Comparison of ENCODE assay signal across 8 cellular contexts in genomic region chr5:140632366-140633080, GRCh38. TPM values are rescaled to one million over a fixed set of nuclear protein-coding genes. Genes with fewer than 3 reads are reported as not detected.
DNase-seq lines count a peak whose midpoint lies in the region; ATAC-seq, FAIRE-seq and TF ChIP-seq lines count a peak whose summit lies in the region.

No MANE protein-coding gene starts in this region.

- peak; percentile 39 for ATAC-seq in HG03139 (IDR thresholded peaks at IDR 0.05; ENCODE audit: unreplicated experiment)
- no peak for ATAC-seq in HepG2

- H3K4me3 ChIP-seq in WI38 (ENCODE audit: low read depth, low read length) (peak overlapping the region; percentile 54), HepG2 (replicated peaks in 1 of 3; ENCODE audit: insufficient read depth in 1 of 3, low read depth in 2 of 3, low read length in 3 of 3) (peak overlapping the region in 2 of 3 experiments; percentile 6 to 50; a peak in 1 of 6 replicates)

- no peak for TF ChIP-seq EP300 in HepG2 (IDR thresholded peaks at IDR 0.05; ENCODE audit: low read depth in 2 of 2, low read length in 2 of 2)
- TF ChIP-seq EP300 in HepG2 (CRISPR knock-in tag; IDR thresholded peaks at IDR 0.05; ENCODE audit: borderline replicate concordance): no peak

- peak overlapping the region; percentile 71 for H3K4me2 ChIP-seq in HepG2 (ENCODE audit: low read depth, low read length)

- H3K4me1 ChIP-seq in HepG2 (ENCODE audit: insufficient read depth, low read length): peaks cover 51% of the 10 kb centered on the region

- no peak for TF ChIP-seq POLR2A in HepG2 (IDR thresholded peaks at IDR 0.05; ENCODE audit: insufficient read depth in 1 of 2, low read depth in 2 of 2, low read length in 2 of 2)

- no TSS peak for BruUV-seq in HepG2 (replicated peaks; lab: Mats Ljungman, UMichigan)

- H3K9me3 ChIP-seq in HepG2 (ENCODE audit: low read length): peaks cover 14% of the 10 kb centered on the region

- no peaks in the 10 kb centered on the region for H4K20me1 ChIP-seq in HepG2 (ENCODE audit: insufficient read depth, low read length)

- no peak overlapping the region for H3K9ac ChIP-seq in HepG2 (ENCODE audit: insufficient read depth, low read depth, low read length)

- H3K27me3 ChIP-seq in HepG2 (ENCODE audit: control insufficient read depth in 1 of 2, insufficient read depth in 2 of 2, low read length in 2 of 2): no peaks in the 10 kb centered on the region

- peak overlapping the region; percentile 36 for H3K27ac ChIP-seq in HepG2 (ENCODE audit: extremely low read length, insufficient read depth, low read length)

- CTCF ChIA-PET in HepG2 (lab: Yijun Ruan, JAX; ENCODE audit: low intra/inter-chr PET ratio, low total read pairs): no interaction called here

- H2AFZ ChIP-seq in HepG2 (ENCODE audit: low read length): no peak overlapping the region

- no peaks in the 10 kb centered on the region for H3K79me2 ChIP-seq in HepG2 (ENCODE audit: insufficient read depth, low read length)

- no peak for TF ChIP-seq RAD21 in HepG2 (CRISPR knock-in tag; IDR thresholded peaks at IDR 0.05)

- 95% methylated on average over 31 of the region's 56 CpGs for WGBS in HepG2 (ENCODE audit: low lambda C conversion rate)

- H3K36me3 ChIP-seq in HepG2 (replicated peaks in 1 of 2; ENCODE audit: control insufficient read depth in 1 of 2, insufficient read depth in 2 of 2, low read length in 2 of 2): no peaks in the 10 kb centered on the region

- DNase-seq in NCI-H2171 treated with DMSO at 0.1 percent for 48 hours (lab: John Stamatoyannopoulos, UW) (peak; percentile 7), NCI-H2171 (lab: John Stamatoyannopoulos, UW) (no peak), HepG2 (ENCODE audit: low spot score) (no peak), GF-D8 (lab: John Stamatoyannopoulos, UW) (no peak)
- DNase-seq in central memory CD4-positive, alpha-beta T cell: peak; percentile 56
- peak; percentile 61 for DNase-seq in stimulated activated CD8-positive, alpha-beta memory T cell treated with anti-CD3 and anti-CD28 coated beads, Interleukin-4, amount 100 ng/mL, for 48 hours

- in situ Hi-C loops in HepG2 (cut with HindIII; ENCODE audit: extremely low pct_ligation_motif_present, low pct_unique_long_range_greater_than_20kb): loop anchor here (5.0 kb wide), 1 partner anchor 70 kb away; the partner anchor contains the start of genes APBB3 and SLC35A4

- intact Hi-C loops in HepG2 (cut with micrococcal nuclease; ENCODE audit: unreplicated experiment): loop anchor here (1.0 kb wide), 1 partner anchor 22 kb away; no protein-coding TSS in a partner anchor

- TF ChIP-seq CTCF in WI38 (IDR thresholded peaks at IDR 0.05; ENCODE audit: low read depth, low read length): no peak
- TF ChIP-seq CTCF in HepG2 (CRISPR knock-in tag; IDR thresholded peaks at IDR 0.05): no peak

- POLR2A ChIA-PET in HepG2 (lab: Yijun Ruan, JAX): interaction anchor here (0.9 to 1.5 kb wide), 2 partner anchors 15 to 75 kb away, joined by 3 read pairs; partner anchors contain the start of genes IK, NDUFA2 and SRA1

- FAIRE-seq in HepG2 (lab: Jason Lieb, UNC): no peak

RNA-seq across cellular contexts. Expression of gene CD14, which starts 0.5 kb away (rescaled TPM):
- 0.70 and 1.7 TPM in 2 replicates for total RNA-seq in HepG2 (2016; rRNA removed; fragmentation: Illumina TruSeq; extraction: Trizol)
- 0.35 and 0.40 TPM in 2 replicates for total RNA-seq in HepG2 (2016; cell fraction: cytosol; rRNA removed; fragmentation: Illumina TruSeq; extraction: Trizol; ENCODE audit: low read depth)
- total RNA-seq in HepG2 (2016; cell fraction: insoluble cytoplasmic fraction; rRNA removed; fragmentation: Illumina TruSeq; extraction: Trizol): 1.4 TPM in 2 replicates
- 0.22 and 0.31 TPM in 2 replicates for total RNA-seq in HepG2 (2016; cell fraction: membrane; rRNA removed; fragmentation: Illumina TruSeq; extraction: Trizol)
- total RNA-seq in HepG2 (2016; cell fraction: nucleus; rRNA removed; fragmentation: Illumina TruSeq; extraction: Trizol): 1.5 and 1.7 TPM in 2 replicates
- polyA plus RNA-seq in HepG2 (2011; rRNA removed): 4.7 and 9.8 TPM in 2 replicates
- 4.5 and 5.6 TPM in 2 replicates for polyA plus RNA-seq in HepG2 (2011; cell fraction: cytosol; rRNA removed)
- 3.9 and 7.5 TPM in 2 replicates for polyA plus RNA-seq in HepG2 (2011; cell fraction: nucleus; rRNA removed)
- 2.7 and 8.6 TPM in 2 replicates for polyA plus RNA-seq in HepG2 (2012)
- polyA plus RNA-seq in HepG2 (2016; cell fraction: cytosol; fragmentation: Illumina TruSeq; extraction: Trizol; ENCODE audit: low read depth): 0.16 and 0.26 TPM in 2 replicates
- 0.59 and 0.86 TPM in 2 replicates for polyA plus RNA-seq in HepG2 (2016; cell fraction: insoluble cytoplasmic fraction; fragmentation: Illumina TruSeq; extraction: Trizol; ENCODE audit: low read depth)
- polyA plus RNA-seq in HepG2 (2016; cell fraction: membrane; fragmentation: Illumina TruSeq; extraction: Trizol; ENCODE audit: low read depth): 0.15 and 0.20 TPM in 2 replicates
- 1.8 and 4.1 TPM in 2 replicates for polyA plus RNA-seq in HepG2 (2016; cell fraction: nucleus; fragmentation: Illumina TruSeq; extraction: Trizol; ENCODE audit: insufficient read depth, low read depth)
- 0.16 and 4.7 TPM in 2 replicates for polyA minus RNA-seq in HepG2 (2011; rRNA and poly(A)+ RNA removed; ENCODE audit: low replicate concordance)
- 2.6 and 4.0 TPM in 2 replicates for polyA minus RNA-seq in HepG2 (2011; cell fraction: cytosol; rRNA and poly(A)+ RNA removed)
- polyA minus RNA-seq in HepG2 (2011; cell fraction: nucleus; rRNA and poly(A)+ RNA removed): 0.90 and 1.5 TPM in 2 replicates

RNA-seq across cellular contexts. Expression of gene TMCO6, which starts 6.7 kb away (rescaled TPM):
- 8.2 and 16.6 TPM in 2 replicates for total RNA-seq in HepG2 (2016; rRNA removed; fragmentation: Illumina TruSeq; extraction: Trizol)
- total RNA-seq in HepG2 (2016; cell fraction: cytosol; rRNA removed; fragmentation: Illumina TruSeq; extraction: Trizol; ENCODE audit: low read depth): 5.8 and 7.1 TPM in 2 replicates
- 7.7 and 17.8 TPM in 2 replicates for total RNA-seq in HepG2 (2016; cell fraction: insoluble cytoplasmic fraction; rRNA removed; fragmentation: Illumina TruSeq; extraction: Trizol)
- total RNA-seq in HepG2 (2016; cell fraction: membrane; rRNA removed; fragmentation: Illumina TruSeq; extraction: Trizol): 6.2 and 7.2 TPM in 2 replicates
- 33.8 and 34.3 TPM in 2 replicates for total RNA-seq in HepG2 (2016; cell fraction: nucleus; rRNA removed; fragmentation: Illumina TruSeq; extraction: Trizol)
- polyA plus RNA-seq in HepG2 (2011; rRNA removed): 28.2 and 36.3 TPM in 2 replicates
- 19.5 and 25.9 TPM in 2 replicates for polyA plus RNA-seq in HepG2 (2011; cell fraction: cytosol; rRNA removed)
- polyA plus RNA-seq in HepG2 (2011; cell fraction: nucleus; rRNA removed): 235 and 295 TPM in 2 replicates
- polyA plus RNA-seq in HepG2 (2012): 17.5 and 19.3 TPM in 2 replicates
- polyA plus RNA-seq in HepG2 (2016; cell fraction: cytosol; fragmentation: Illumina TruSeq; extraction: Trizol; ENCODE audit: low read depth): 2.1 and 2.6 TPM in 2 replicates
- 5.9 and 6.4 TPM in 2 replicates for polyA plus RNA-seq in HepG2 (2016; cell fraction: insoluble cytoplasmic fraction; fragmentation: Illumina TruSeq; extraction: Trizol; ENCODE audit: low read depth)
- polyA plus RNA-seq in HepG2 (2016; cell fraction: membrane; fragmentation: Illumina TruSeq; extraction: Trizol; ENCODE audit: low read depth): 3.2 and 5.9 TPM in 2 replicates
- polyA plus RNA-seq in HepG2 (2016; cell fraction: nucleus; fragmentation: Illumina TruSeq; extraction: Trizol; ENCODE audit: insufficient read depth, low read depth): 57.6 and 58.2 TPM in 2 replicates
- polyA minus RNA-seq in HepG2 (2011; rRNA and poly(A)+ RNA removed; ENCODE audit: low replicate concordance): 28.7 and 45.7 TPM in 2 replicates
- 5.5 and 5.7 TPM in 2 replicates for polyA minus RNA-seq in HepG2 (2011; cell fraction: cytosol; rRNA and poly(A)+ RNA removed)
- polyA minus RNA-seq in HepG2 (2011; cell fraction: nucleus; rRNA and poly(A)+ RNA removed): 74.2 and 90.0 TPM in 2 replicates

RNA-seq across cellular contexts. Expression of gene NDUFA2, which starts 14.9 kb away (rescaled TPM):
- 97.2 and 103 TPM in 2 replicates for total RNA-seq in HepG2 (2016; rRNA removed; fragmentation: Illumina TruSeq; extraction: Trizol)
- total RNA-seq in HepG2 (2016; cell fraction: cytosol; rRNA removed; fragmentation: Illumina TruSeq; extraction: Trizol; ENCODE audit: low read depth): 31.4 and 47.0 TPM in 2 replicates
- 93.8 and 118 TPM in 2 replicates for total RNA-seq in HepG2 (2016; cell fraction: insoluble cytoplasmic fraction; rRNA removed; fragmentation: Illumina TruSeq; extraction: Trizol)
- 39.2 and 47.9 TPM in 2 replicates for total RNA-seq in HepG2 (2016; cell fraction: membrane; rRNA removed; fragmentation: Illumina TruSeq; extraction: Trizol)
- total RNA-seq in HepG2 (2016; cell fraction: nucleus; rRNA removed; fragmentation: Illumina TruSeq; extraction: Trizol): 35.2 and 41.9 TPM in 2 replicates
- 94.9 and 105 TPM in 2 replicates for polyA plus RNA-seq in HepG2 (2011; rRNA removed)
- 88.4 and 132 TPM in 2 replicates for polyA plus RNA-seq in HepG2 (2011; cell fraction: cytosol; rRNA removed)
- polyA plus RNA-seq in HepG2 (2011; cell fraction: nucleus; rRNA removed): 34.5 and 35.4 TPM in 2 replicates
- polyA plus RNA-seq in HepG2 (2012): 58.5 and 59.1 TPM in 2 replicates
- 35.9 and 45.1 TPM in 2 replicates for polyA plus RNA-seq in HepG2 (2016; cell fraction: cytosol; fragmentation: Illumina TruSeq; extraction: Trizol; ENCODE audit: low read depth)
- 102 and 108 TPM in 2 replicates for polyA plus RNA-seq in HepG2 (2016; cell fraction: insoluble cytoplasmic fraction; fragmentation: Illumina TruSeq; extraction: Trizol; ENCODE audit: low read depth)
- polyA plus RNA-seq in HepG2 (2016; cell fraction: membrane; fragmentation: Illumina TruSeq; extraction: Trizol; ENCODE audit: low read depth): 35.6 and 44.9 TPM in 2 replicates
- 62.0 and 65.8 TPM in 2 replicates for polyA plus RNA-seq in HepG2 (2016; cell fraction: nucleus; fragmentation: Illumina TruSeq; extraction: Trizol; ENCODE audit: insufficient read depth, low read depth)
- polyA minus RNA-seq in HepG2 (2011; rRNA and poly(A)+ RNA removed; ENCODE audit: low replicate concordance): 18.8 and 29.1 TPM in 2 replicates
- polyA minus RNA-seq in HepG2 (2011; cell fraction: cytosol; rRNA and poly(A)+ RNA removed): 11.2 and 15.4 TPM in 2 replicates
- polyA minus RNA-seq in HepG2 (2011; cell fraction: nucleus; rRNA and poly(A)+ RNA removed): 12.6 and 13.9 TPM in 2 replicates

RNA-seq across cellular contexts. Expression of gene IK, which starts 15.1 kb away (rescaled TPM):
- total RNA-seq in HepG2 (2016; rRNA removed; fragmentation: Illumina TruSeq; extraction: Trizol): 67.5 and 86.4 TPM in 2 replicates
- total RNA-seq in HepG2 (2016; cell fraction: cytosol; rRNA removed; fragmentation: Illumina TruSeq; extraction: Trizol; ENCODE audit: low read depth): 10.9 and 13.0 TPM in 2 replicates
- 67.8 and 81.2 TPM in 2 replicates for total RNA-seq in HepG2 (2016; cell fraction: insoluble cytoplasmic fraction; rRNA removed; fragmentation: Illumina TruSeq; extraction: Trizol)
- total RNA-seq in HepG2 (2016; cell fraction: membrane; rRNA removed; fragmentation: Illumina TruSeq; extraction: Trizol): 12.8 and 18.0 TPM in 2 replicates
- total RNA-seq in HepG2 (2016; cell fraction: nucleus; rRNA removed; fragmentation: Illumina TruSeq; extraction: Trizol): 45.9 and 55.5 TPM in 2 replicates
- 63.7 and 65.3 TPM in 2 replicates for polyA plus RNA-seq in HepG2 (2011; rRNA removed)
- polyA plus RNA-seq in HepG2 (2011; cell fraction: cytosol; rRNA removed): 43.5 and 55.0 TPM in 2 replicates
- 132 and 195 TPM in 2 replicates for polyA plus RNA-seq in HepG2 (2011; cell fraction: nucleus; rRNA removed)
- 61.8 and 72.2 TPM in 2 replicates for polyA plus RNA-seq in HepG2 (2012)
- polyA plus RNA-seq in HepG2 (2016; cell fraction: cytosol; fragmentation: Illumina TruSeq; extraction: Trizol; ENCODE audit: low read depth): 8.8 TPM in 2 replicates
- polyA plus RNA-seq in HepG2 (2016; cell fraction: insoluble cytoplasmic fraction; fragmentation: Illumina TruSeq; extraction: Trizol; ENCODE audit: low read depth): 103 and 116 TPM in 2 replicates
- polyA plus RNA-seq in HepG2 (2016; cell fraction: membrane; fragmentation: Illumina TruSeq; extraction: Trizol; ENCODE audit: low read depth): 8.1 and 11.8 TPM in 2 replicates
- polyA plus RNA-seq in HepG2 (2016; cell fraction: nucleus; fragmentation: Illumina TruSeq; extraction: Trizol; ENCODE audit: insufficient read depth, low read depth): 114 and 115 TPM in 2 replicates
- polyA minus RNA-seq in HepG2 (2011; rRNA and poly(A)+ RNA removed; ENCODE audit: low replicate concordance): 32.1 and 98.6 TPM in 2 replicates
- polyA minus RNA-seq in HepG2 (2011; cell fraction: cytosol; rRNA and poly(A)+ RNA removed): 23.0 and 28.8 TPM in 2 replicates
- polyA minus RNA-seq in HepG2 (2011; cell fraction: nucleus; rRNA and poly(A)+ RNA removed): 63.2 and 75.2 TPM in 2 replicates

RNA-seq across cellular contexts. Expression of gene WDR55, which starts 32.2 kb away (rescaled TPM):
- 18.2 and 18.5 TPM in 2 replicates for total RNA-seq in HepG2 (2016; rRNA removed; fragmentation: Illumina TruSeq; extraction: Trizol)
- 1.8 and 2.8 TPM in 2 replicates for total RNA-seq in HepG2 (2016; cell fraction: cytosol; rRNA removed; fragmentation: Illumina TruSeq; extraction: Trizol; ENCODE audit: low read depth)
- 17.1 and 17.6 TPM in 2 replicates for total RNA-seq in HepG2 (2016; cell fraction: insoluble cytoplasmic fraction; rRNA removed; fragmentation: Illumina TruSeq; extraction: Trizol)
- total RNA-seq in HepG2 (2016; cell fraction: membrane; rRNA removed; fragmentation: Illumina TruSeq; extraction: Trizol): 8.8 TPM in 2 replicates
- total RNA-seq in HepG2 (2016; cell fraction: nucleus; rRNA removed; fragmentation: Illumina TruSeq; extraction: Trizol): 16.0 and 18.3 TPM in 2 replicates
- 17.7 and 23.4 TPM in 2 replicates for polyA plus RNA-seq in HepG2 (2011; rRNA removed)
- polyA plus RNA-seq in HepG2 (2011; cell fraction: cytosol; rRNA removed): 15.6 and 19.1 TPM in 2 replicates
- 55.5 and 55.6 TPM in 2 replicates for polyA plus RNA-seq in HepG2 (2011; cell fraction: nucleus; rRNA removed)
- polyA plus RNA-seq in HepG2 (2012): 13.9 and 15.2 TPM in 2 replicates
- 1.9 and 2.1 TPM in 2 replicates for polyA plus RNA-seq in HepG2 (2016; cell fraction: cytosol; fragmentation: Illumina TruSeq; extraction: Trizol; ENCODE audit: low read depth)
- polyA plus RNA-seq in HepG2 (2016; cell fraction: insoluble cytoplasmic fraction; fragmentation: Illumina TruSeq; extraction: Trizol; ENCODE audit: low read depth): 15.5 and 17.3 TPM in 2 replicates
- polyA plus RNA-seq in HepG2 (2016; cell fraction: membrane; fragmentation: Illumina TruSeq; extraction: Trizol; ENCODE audit: low read depth): 5.0 and 5.9 TPM in 2 replicates
- 50.1 and 52.2 TPM in 2 replicates for polyA plus RNA-seq in HepG2 (2016; cell fraction: nucleus; fragmentation: Illumina TruSeq; extraction: Trizol; ENCODE audit: insufficient read depth, low read depth)
- 24.4 and 41.7 TPM in 2 replicates for polyA minus RNA-seq in HepG2 (2011; rRNA and poly(A)+ RNA removed; ENCODE audit: low replicate concordance)
- polyA minus RNA-seq in HepG2 (2011; cell fraction: cytosol; rRNA and poly(A)+ RNA removed): 14.0 and 14.3 TPM in 2 replicates
- polyA minus RNA-seq in HepG2 (2011; cell fraction: nucleus; rRNA and poly(A)+ RNA removed): 19.7 and 20.5 TPM in 2 replicates

Comparison
In these comparisons a context has a peak if more than half of its experiments do, and no peak if none do; other contexts are left out.
1. DNase-seq: peak in NCI-H2171 treated with DMSO at 0.1 percent for 48 hours (single experiment), central memory CD4-positive, alpha-beta T cell (single experiment) and stimulated activated CD8-positive, alpha-beta memory T cell treated with anti-CD3 and anti-CD28 coated beads, Interleukin-4, amount 100 ng/mL, for 48 hours (single experiment); none in NCI-H2171 (single experiment), HepG2 (single experiment) and GF-D8 (single experiment).